ENCODE assay signal across 8 cellular contexts in the genomic region with DNA sequence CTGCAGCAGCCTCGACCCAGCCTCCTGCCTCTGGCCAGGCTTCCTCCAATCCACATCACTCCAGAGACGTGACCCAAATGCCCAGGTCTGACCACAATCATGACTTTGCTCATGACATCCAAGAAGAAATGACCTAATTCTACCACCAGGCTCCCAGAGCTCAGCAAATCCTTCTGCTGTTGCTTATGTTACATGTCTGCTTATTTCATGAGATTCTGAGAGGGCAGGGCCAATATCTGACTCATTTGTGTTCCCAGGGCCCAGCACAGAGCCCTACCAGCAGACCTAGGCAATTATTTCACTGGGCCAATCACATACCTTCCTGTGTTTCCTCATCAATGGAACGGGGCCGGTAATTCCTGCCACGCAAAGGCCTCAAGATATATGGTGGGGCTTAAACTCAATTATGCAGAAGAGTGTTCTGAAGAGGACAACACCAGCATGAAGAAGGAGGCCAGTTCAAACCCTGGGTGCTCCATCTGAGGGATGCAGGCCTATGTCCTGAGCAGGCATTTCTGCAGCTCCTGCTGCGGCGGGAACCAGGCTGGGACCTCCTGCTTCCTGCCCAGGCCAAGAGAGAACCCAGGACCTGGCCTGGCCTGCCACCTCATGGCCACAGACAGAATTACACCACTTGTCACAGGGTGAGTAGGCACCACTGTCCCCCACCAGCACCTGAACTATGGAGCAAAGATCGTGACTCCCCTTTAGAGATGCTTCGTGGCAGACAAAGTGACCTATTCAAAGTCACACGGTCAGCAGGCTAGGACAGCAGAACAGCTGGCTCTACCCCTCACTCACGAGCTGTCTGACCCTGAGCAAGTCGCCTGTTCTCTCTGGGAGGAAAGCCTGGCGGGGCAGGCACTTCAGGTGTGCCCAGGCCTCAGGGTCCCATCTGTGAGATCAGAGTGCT. TPM values are rescaled to one million over a fixed set of nuclear protein-coding genes. Genes with fewer than 3 reads are reported as not detected.
DNase-seq lines count a peak whose midpoint lies in the region; ATAC-seq and TF ChIP-seq lines count a peak whose summit lies in the region.

No MANE protein-coding gene starts in this region.

- peak overlapping the region; percentile 98 for H3K27ac ChIP-seq in effector memory CD4-positive, alpha-beta T cell (ENCODE audit: insufficient read depth, low read length, poor library complexity, severe bottlenecking)
- peak overlapping the region; percentile 77 for H3K27ac ChIP-seq in mesodermal cell (ENCODE audit: low read depth, low read length, severe bottlenecking)

- H3K4me1 ChIP-seq in effector memory CD4-positive, alpha-beta T cell (ENCODE audit: control insufficient read depth, insufficient read depth, low read length, poor library complexity, severe bottlenecking): peaks cover 34% of the 10 kb centered on the region
- peaks cover 3% of the 10 kb centered on the region for H3K4me1 ChIP-seq in mesodermal cell (ENCODE audit: control insufficient read depth, insufficient read depth, low read length, poor library complexity, severe bottlenecking)

- peak; percentile 95 for TF ChIP-seq CTCF in GM12864 (IDR thresholded peaks at IDR 0.05; ENCODE audit: low read depth, low read length, missing control alignments)

- peaks cover 58% of the 10 kb centered on the region for H3K4me1 Mint-ChIP-seq in activated CD8-positive, alpha-beta T cell treated with anti-CD3 and anti-CD28 coated beads, Interleukin-2, amount 10 ng/mL, durations not matched to agents 7 days and 5 days (ENCODE audit: low read depth)

- H3K4me3 Mint-ChIP-seq in activated CD8-positive, alpha-beta T cell treated with anti-CD3 and anti-CD28 coated beads, Interleukin-2, amount 10 ng/mL, durations not matched to agents 7 days and 5 days: peak overlapping the region; percentile 27

- H3K9me3 ChIP-seq in effector memory CD4-positive, alpha-beta T cell (ENCODE audit: control insufficient read depth, low read length): no peaks in the 10 kb centered on the region
- H3K9me3 ChIP-seq in mesodermal cell (ENCODE audit: control insufficient read depth, low read length): no peaks in the 10 kb centered on the region

- H3K36me3 Mint-ChIP-seq in activated CD8-positive, alpha-beta T cell treated with anti-CD3 and anti-CD28 coated beads, Interleukin-2, amount 10 ng/mL, durations not matched to agents 7 days and 5 days (ENCODE audit: low read depth): peaks cover 71% of the 10 kb centered on the region

- no peaks in the 10 kb centered on the region for H3K27me3 ChIP-seq in effector memory CD4-positive, alpha-beta T cell (replicated peaks; ENCODE audit: control insufficient read depth, insufficient read depth, low read length, poor library complexity, severe bottlenecking)

- H3K4me3 ChIP-seq in GM12864 (ENCODE audit: low read depth, low read length): no peak overlapping the region; the same call in 1 of the 2 replicates
- H3K4me3 ChIP-seq in effector memory CD4-positive, alpha-beta T cell (ENCODE audit: insufficient read depth, low read depth, low read length, poor library complexity, severe bottlenecking): no peak overlapping the region
- H3K4me3 ChIP-seq in mesodermal cell (ENCODE audit: extremely low read depth, insufficient read depth, low read length, poor library complexity, severe bottlenecking): no peak overlapping the region

- CTCF ChIA-PET in activated CD8-positive, alpha-beta T cell treated with anti-CD3 and anti-CD28 coated beads, Interleukin-2, amount 10 ng/mL, durations not matched to agents 7 days and 5 days (lab: Charles Lee): interaction anchor here (0.6 to 3.6 kb wide), 45 partner anchors 8 to 504 kb away, joined by 3 to 77 read pairs (median 5); partner anchors contain the start of genes CCDC134, MEI1, NAGA and NDUFA6

- POLR2A ChIA-PET in activated CD8-positive, alpha-beta T cell treated with anti-CD3 and anti-CD28 coated beads, Interleukin-2, amount 10 ng/mL, durations not matched to agents 7 days and 5 days (lab: Charles Lee): interaction anchor here (0.7 to 2.3 kb wide), 17 partner anchors 13 to 351 kb away, joined by 3 to 14 read pairs (median 5); partner anchors contain the start of genes CCDC134, PMM1, SNU13 and SREBF2

- no peaks in the 10 kb centered on the region for H3K27me3 Mint-ChIP-seq in activated CD8-positive, alpha-beta T cell treated with anti-CD3 and anti-CD28 coated beads, Interleukin-2, amount 10 ng/mL, durations not matched to agents 7 days and 5 days (ENCODE audit: low read depth)

- H3K27ac Mint-ChIP-seq in activated CD8-positive, alpha-beta T cell treated with anti-CD3 and anti-CD28 coated beads, Interleukin-2, amount 10 ng/mL, durations not matched to agents 7 days and 5 days: peak overlapping the region; percentile 95

- H3K9me3 Mint-ChIP-seq in activated CD8-positive, alpha-beta T cell treated with anti-CD3 and anti-CD28 coated beads, Interleukin-2, amount 10 ng/mL, durations not matched to agents 7 days and 5 days (ENCODE audit: insufficient read depth): no peaks in the 10 kb centered on the region

- ATAC-seq in HG03066 (IDR thresholded peaks at IDR 0.05; ENCODE audit: low read depth, unreplicated experiment) (peak; percentile 37), GM19463 (IDR thresholded peaks at IDR 0.05; ENCODE audit: unreplicated experiment) (no peak)
- peak; percentile 61 for ATAC-seq in activated CD8-positive, alpha-beta T cell treated with anti-CD3 and anti-CD28 coated beads, Interleukin-2, amount 10 ng/mL, durations not matched to agents 7 days and 5 days

- WGBS in mesodermal cell (ENCODE audit: insufficient coverage in 2 of 2), 2 experiments: 61 to 72% methylated on average over 11 of the region's 13 CpGs

- no peaks in the 10 kb centered on the region for H3K36me3 ChIP-seq in effector memory CD4-positive, alpha-beta T cell (ENCODE audit: control insufficient read depth, insufficient read depth, low read length)
- H3K36me3 ChIP-seq in mesodermal cell (ENCODE audit: control insufficient read depth, insufficient read depth, low read length): peaks cover 62% of the 10 kb centered on the region

- DNase-seq in GM12864 (ENCODE audit: low read depth) (no peak), NCI-H748 (lab: John Stamatoyannopoulos, UW; ENCODE audit: unreplicated experiment) (peak; percentile 63)
- peak; percentile 90 for DNase-seq in activated CD8-positive, alpha-beta T cell treated with anti-CD3 and anti-CD28 coated beads, Interleukin-2, amount 10 ng/mL, durations not matched to agents 7 days and 5 days
- DNase-seq in effector memory CD4-positive, alpha-beta T cell: peak; percentile 70 to 80 (median 76)
- peak; percentile 82 for DNase-seq in stimulated activated CD8-positive, alpha-beta memory T cell treated with anti-CD3 and anti-CD28 coated beads, Interleukin-15, amount 100 ng/mL, for 1 hour (ENCODE audit: low read depth)

RNA-seq across cellular contexts. Expression of gene CENPM, which starts 5.8 kb away (rescaled TPM):
- total RNA-seq in activated CD8-positive, alpha-beta T cell treated with anti-CD3 and anti-CD28 coated beads, Interleukin-2, amount 10 ng/mL, durations not matched to agents 7 days and 5 days: 10 to 100 TPM; 83.6 to 83.8 TPM
- polyA plus RNA-seq in mesodermal cell (2013, experiment 1 of 2): 14.5 TPM
- polyA plus RNA-seq in mesodermal cell (2013, experiment 2 of 2): 14.1 TPM

RNA-seq across cellular contexts. Expression of gene TNFRSF13C, which starts 14.5 kb away (rescaled TPM):
- 1 to 10 TPM; 1.2 to 1.6 TPM for total RNA-seq in activated CD8-positive, alpha-beta T cell treated with anti-CD3 and anti-CD28 coated beads, Interleukin-2, amount 10 ng/mL, durations not matched to agents 7 days and 5 days
- 0.92 TPM for polyA plus RNA-seq in mesodermal cell (2013, experiment 1 of 2)
- 1.1 TPM for polyA plus RNA-seq in mesodermal cell (2013, experiment 2 of 2)

RNA-seq across cellular contexts. Expression of gene SHISA8, which starts 26.2 kb away (rescaled TPM):
- not detected for total RNA-seq in activated CD8-positive, alpha-beta T cell treated with anti-CD3 and anti-CD28 coated beads, Interleukin-2, amount 10 ng/mL, durations not matched to agents 7 days and 5 days
- polyA plus RNA-seq in mesodermal cell (2013, experiment 1 of 2): not detected
- not detected for polyA plus RNA-seq in mesodermal cell (2013, experiment 2 of 2)

RNA-seq across cellular contexts. Expression of gene SEPTIN3, which starts 28.1 kb away (rescaled TPM):
- under 1 TPM; 0.21 to 0.37 TPM for total RNA-seq in activated CD8-positive, alpha-beta T cell treated with anti-CD3 and anti-CD28 coated beads, Interleukin-2, amount 10 ng/mL, durations not matched to agents 7 days and 5 days
- polyA plus RNA-seq in mesodermal cell (2013, experiment 1 of 2): 6.2 TPM
- polyA plus RNA-seq in mesodermal cell (2013, experiment 2 of 2): 3.4 TPM
